ENCODE assay signal across 8 cellular contexts in genomic region chr22:50293441-50294318, GRCh38. TPM values are rescaled to one million over a fixed set of nuclear protein-coding genes. Genes with fewer than 3 reads are reported as not detected.
DNase-seq lines count a peak whose midpoint lies in the region; ATAC-seq and TF ChIP-seq lines count a peak whose summit lies in the region.

No MANE protein-coding gene starts in this region.

- H3K4me2 ChIP-seq in OCI-LY7 (ENCODE audit: low read length): peak overlapping the region; percentile 84

- H3K4me1 ChIP-seq in OCI-LY7 (ENCODE audit: insufficient read depth, low read length, poor library complexity, severe bottlenecking): peaks cover 56% of the 10 kb centered on the region
- no peaks in the 10 kb centered on the region for H3K4me1 ChIP-seq in endocrine pancreas (ENCODE audit: control insufficient read depth, insufficient read depth, low read length)

- H3K9me3 Mint-ChIP-seq in mesothelial cell of epicardium: no peaks in the 10 kb centered on the region
- no peaks in the 10 kb centered on the region for H3K9me3 Mint-ChIP-seq in effector memory CD8-positive, alpha-beta T cell

- peak overlapping the region; percentile 60 for H2AFZ ChIP-seq in OCI-LY7 (ENCODE audit: low read length)

- CTCF ChIA-PET in OCI-LY7 (lab: Charles Lee; ENCODE audit: unreplicated experiment): interaction anchor here (0.6 to 1.3 kb wide), 2 partner anchors 22 to 72 kb away, joined by 3 read pairs; no protein-coding TSS in a partner anchor

- peaks cover 3% of the 10 kb centered on the region for H3K36me3 Mint-ChIP-seq in mesothelial cell of epicardium
- H3K36me3 Mint-ChIP-seq in effector memory CD8-positive, alpha-beta T cell (ENCODE audit: insufficient read depth): peaks cover 3% of the 10 kb centered on the region

- H4K20me1 ChIP-seq in OCI-LY7 (ENCODE audit: insufficient read depth, low read length): no peaks in the 10 kb centered on the region

- intact Hi-C loops in OCI-LY7 (cut with micrococcal nuclease; ENCODE audit: unreplicated experiment): loop anchor here (5.0 kb wide), 1 partner anchor 34 kb away; the partner anchor contains the start of gene DENND6B

- H3K4me3 ChIP-seq in OCI-LY7 (ENCODE audit: low read depth, low read length, poor library complexity, severe bottlenecking): peak overlapping the region; percentile 65
- H3K4me3 ChIP-seq in endocrine pancreas (ENCODE audit: control insufficient read depth, insufficient read depth, low read length): no peak overlapping the region

- H3K4me3 Mint-ChIP-seq in mesothelial cell of epicardium: no peak overlapping the region
- H3K4me3 Mint-ChIP-seq in effector memory CD8-positive, alpha-beta T cell: no peak overlapping the region

- POLR2A ChIA-PET in OCI-LY7 (lab: Charles Lee): interaction anchor here (0.5 to 1.5 kb wide), 2 partner anchors 30 to 176 kb away, joined by 3 read pairs; no protein-coding TSS in a partner anchor

- no peaks in the 10 kb centered on the region for H3K79me2 ChIP-seq in OCI-LY7 (ENCODE audit: insufficient read depth, low read depth, low read length)

- H3K9me3 ChIP-seq in OCI-LY7 (ENCODE audit: low read length) (no peaks in the 10 kb centered on the region), endocrine pancreas (ENCODE audit: control insufficient read depth, low read length) (no peaks in the 10 kb centered on the region)

- no peaks in the 10 kb centered on the region for H3K27me3 Mint-ChIP-seq in mesothelial cell of epicardium (ENCODE audit: low read depth)
- peaks cover 12 to 46% of the 10 kb centered on the region in 2 donors for H3K27me3 Mint-ChIP-seq in effector memory CD8-positive, alpha-beta T cell

- TF ChIP-seq CTCF in OCI-LY7 (conservative IDR thresholded peaks at IDR 0.05; ENCODE audit: low read length): no peak
- TF ChIP-seq CTCF in mesothelial cell of epicardium (IDR thresholded peaks at IDR 0.05; ENCODE audit: unreplicated experiment): no peak

- H3K9ac ChIP-seq in endocrine pancreas (ENCODE audit: control insufficient read depth, insufficient read depth, low read length): peak overlapping the region; percentile 8

- no peak for ATAC-seq in HG03196 (IDR thresholded peaks at IDR 0.05; ENCODE audit: unreplicated experiment)
- no peak for ATAC-seq in effector memory CD8-positive, alpha-beta T cell (replicated peaks)

- H3K36me3 ChIP-seq in OCI-LY7 (ENCODE audit: insufficient read depth, low read length) (no peaks in the 10 kb centered on the region), endocrine pancreas (ENCODE audit: control insufficient read depth, insufficient read depth, low read length) (no peaks in the 10 kb centered on the region)

- peak overlapping the region; percentile 65 for H3K27ac ChIP-seq in OCI-LY7 (ENCODE audit: low read depth, low read length, poor library complexity, severe bottlenecking)

- DNase-seq in CD1c-positive myeloid dendritic cell (ENCODE audit: extremely low spot score) (peak; percentile 48), OCI-LY7 (ENCODE audit: low spot score) (peak; percentile 65), mesothelial cell of epicardium (ENCODE audit: low spot score in 2 of 2, unreplicated experiment in 2 of 2) (peak; percentile 77 to 91), NCI-H2029 (lab: John Stamatoyannopoulos, UW) (no peak), T-helper 9 cell (no peak)
- no peak for DNase-seq in effector memory CD8-positive, alpha-beta T cell

- peaks cover 42% of the 10 kb centered on the region for H3K4me1 Mint-ChIP-seq in mesothelial cell of epicardium
- peaks cover 0 to 6% of the 10 kb centered on the region in 2 donors for H3K4me1 Mint-ChIP-seq in effector memory CD8-positive, alpha-beta T cell (ENCODE audit: low read depth in 2 of 2)

- no peaks in the 10 kb centered on the region for H3K27me3 ChIP-seq in endocrine pancreas (ENCODE audit: control insufficient read depth, insufficient read depth, low read length)

- BruUV-seq in OCI-LY7 (replicated peaks; lab: Mats Ljungman, UMichigan): no TSS peak

- H3K27ac Mint-ChIP-seq in mesothelial cell of epicardium: peak overlapping the region; percentile 97
- no peak overlapping the region for H3K27ac Mint-ChIP-seq in effector memory CD8-positive, alpha-beta T cell

- H3K9me2 ChIP-seq in OCI-LY7 (ENCODE audit: insufficient read depth, low read length): no peaks in the 10 kb centered on the region

RNA-seq across cellular contexts. Expression of gene PLXNB2, which starts 13.8 kb away (rescaled TPM):
- total RNA-seq in OCI-LY7 (2014; rRNA removed; shearing (Covaris generic)): 10.7 and 13.6 TPM in 2 replicates
- total RNA-seq in OCI-LY7 (2022) (38.9 and 39.2 TPM in 2 replicates), mesothelial cell of epicardium (467 to 493 TPM (median 468 TPM) in 3 replicates)

RNA-seq across cellular contexts. Expression of gene MAPK11, which starts 23.5 kb away (rescaled TPM):
- total RNA-seq in OCI-LY7 (2014; rRNA removed; shearing (Covaris generic)): 12.0 and 13.0 TPM in 2 replicates
- total RNA-seq in OCI-LY7 (2022) (18.6 and 19.7 TPM in 2 replicates), mesothelial cell of epicardium (5.9 to 8.4 TPM (median 8.3 TPM) in 3 replicates)

RNA-seq across cellular contexts. Expression of gene MAPK12, which starts 32.2 kb away (rescaled TPM):
- total RNA-seq in OCI-LY7 (2014; rRNA removed; shearing (Covaris generic)): 90.8 and 93.6 TPM in 2 replicates
- total RNA-seq in OCI-LY7 (2022): 84.9 and 90.1 TPM in 2 replicates
- 55.6 to 63.3 TPM (median 57.2 TPM) in 3 replicates for total RNA-seq in mesothelial cell of epicardium

RNA-seq across cellular contexts. Expression of gene DENND6B, which starts 33.1 kb away (rescaled TPM):
- 25.0 and 31.6 TPM in 2 replicates for total RNA-seq in OCI-LY7 (2014; rRNA removed; shearing (Covaris generic))
- 38.1 and 45.0 TPM in 2 replicates for total RNA-seq in OCI-LY7 (2022)
- 19.0 to 20.7 TPM (median 19.2 TPM) in 3 replicates for total RNA-seq in mesothelial cell of epicardium

RNA-seq across cellular contexts. Expression of gene HDAC10, which starts 42.6 kb away (rescaled TPM):
- total RNA-seq in OCI-LY7 (2014; rRNA removed; shearing (Covaris generic)): 47.4 and 49.4 TPM in 2 replicates
- total RNA-seq in OCI-LY7 (2022) (74.6 and 74.9 TPM in 2 replicates), mesothelial cell of epicardium (77.6 to 81.3 TPM (median 79.5 TPM) in 3 replicates)

Comparison
In these comparisons a context has a peak if more than half of its experiments do, and no peak if none do; other contexts are left out.
1. DNase-seq: peak in CD1c-positive myeloid dendritic cell (single experiment), OCI-LY7 (single experiment) and mesothelial cell of epicardium (2 of 2); none in NCI-H2029 (single experiment), effector memory CD8-positive, alpha-beta T cell (0 of 3) and T-helper 9 cell (single experiment).
2. RNA of gene PLXNB2, which starts 13.8 kb away (total RNA-seq): 467 to 493 TPM in mesothelial cell of epicardium; 10.7 to 39.2 TPM in OCI-LY7; every median in the first group is over 10 times any median in the second.